ENCODE assay signal across 8 cellular contexts in the genomic region with DNA sequence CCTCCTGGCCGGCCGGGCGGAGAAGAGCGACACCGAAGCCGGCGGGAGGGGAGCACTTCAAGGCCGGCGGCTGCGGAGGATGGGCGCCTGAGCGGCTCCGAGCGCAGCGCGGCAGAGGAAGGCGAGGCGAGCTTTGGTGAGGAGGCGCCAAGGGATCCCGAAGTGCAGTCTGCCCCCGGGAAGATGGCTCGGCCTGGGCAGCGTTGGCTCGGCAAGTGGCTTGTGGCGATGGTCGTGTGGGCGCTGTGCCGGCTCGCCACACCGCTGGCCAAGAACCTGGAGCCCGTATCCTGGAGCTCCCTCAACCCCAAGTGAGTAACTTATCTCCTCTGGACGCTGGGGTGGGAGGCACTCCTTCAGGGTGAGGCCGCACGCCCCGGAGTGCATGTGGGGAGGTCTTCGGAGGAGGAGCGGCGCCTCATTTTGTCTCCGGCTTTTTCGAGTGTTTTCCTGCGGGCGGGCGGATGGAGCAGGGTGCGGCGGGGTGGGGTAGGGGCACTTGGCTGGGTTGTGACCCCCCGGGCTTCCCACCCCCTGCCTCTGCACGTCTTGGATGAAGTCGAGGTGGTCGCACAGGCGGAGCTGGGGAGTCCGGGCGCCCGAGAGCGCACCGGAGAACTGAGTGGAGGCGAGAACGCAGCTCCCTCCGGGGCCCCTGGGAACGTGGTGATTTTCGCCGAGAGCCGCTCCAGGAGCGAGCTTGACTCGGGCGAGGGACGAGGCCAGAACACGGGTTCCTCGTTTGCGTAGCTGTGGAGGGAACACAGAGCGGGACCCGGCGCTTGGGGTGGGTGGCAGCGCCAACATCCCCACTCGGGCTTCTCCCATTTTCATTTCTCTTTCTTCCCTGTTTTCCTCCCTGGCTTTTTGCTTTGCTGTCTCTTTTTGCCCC. TPM values are rescaled to one million over a fixed set of nuclear protein-coding genes. Genes with fewer than 3 reads are reported as not detected.
DNase-seq lines count a peak whose midpoint lies in the region; ATAC-seq and TF ChIP-seq lines count a peak whose summit lies in the region.

No MANE protein-coding gene starts in this region.

- ATAC-seq in activated naive CD8-positive, alpha-beta T cell treated with anti-CD3 and anti-CD28 coated beads, Interleukin-2, amount 50 U/mL, for 24 hours: no peak

- H3K79me2 ChIP-seq in hepatocyte: peaks cover 58% of the 10 kb centered on the region

- H2AFZ ChIP-seq in hepatocyte: no peak overlapping the region

- H3K4me2 ChIP-seq in BLaER1 treated with 17β-estradiol and CSF1 and Interleukin-3, amounts not matched to agents 10 nM and 100 nM: peak overlapping the region; percentile 73 to 92 (median 82)
- peak overlapping the region; percentile 75 for H3K4me2 ChIP-seq in hepatocyte

- H3K27ac Mint-ChIP-seq in IgD-negative memory B cell: peak overlapping the region in 1 of 3 donors; percentile 63
- H3K27ac Mint-ChIP-seq in activated naive CD8-positive, alpha-beta T cell treated with anti-CD3 and anti-CD28 coated beads, Interleukin-2, amount 50 U/mL, for 24 hours: no peak overlapping the region

- peak overlapping the region; percentile 71 to 87 (median 78) for H3K4me3 ChIP-seq in BLaER1 treated with 17β-estradiol and CSF1 and Interleukin-3, amounts not matched to agents 10 nM and 100 nM
- peak overlapping the region; percentile 75 for H3K4me3 ChIP-seq in hepatocyte
- H3K4me3 ChIP-seq in skeletal muscle cell (ENCODE audit: low read depth, low read length): peak overlapping the region; percentile 72

- peaks cover 54 to 78% (median 64%) of the 10 kb centered on the region in 11 experiments for H3K27me3 ChIP-seq in BLaER1 treated with 17β-estradiol and CSF1 and Interleukin-3, amounts not matched to agents 10 nM and 100 nM
- no peaks in the 10 kb centered on the region for H3K27me3 ChIP-seq in hepatocyte

- no peak for TF ChIP-seq CTCF in hepatocyte (IDR thresholded peaks at IDR 0.05; ENCODE audit: poor library complexity)

- H4K20me1 ChIP-seq in BLaER1 treated with 17β-estradiol and CSF1 and Interleukin-3, amounts not matched to agents 10 nM and 100 nM: peaks cover 11 to 65% (median 57%) of the 10 kb centered on the region in 11 experiments; a peak in 19 of 22 replicates
- H4K20me1 ChIP-seq in hepatocyte (ENCODE audit: insufficient read depth, poor library complexity, severe bottlenecking): peaks cover 38% of the 10 kb centered on the region

- peaks cover 6% of the 10 kb centered on the region for H3K27me3 Mint-ChIP-seq in IgD-negative memory B cell
- no peaks in the 10 kb centered on the region for H3K27me3 Mint-ChIP-seq in activated naive CD8-positive, alpha-beta T cell treated with anti-CD3 and anti-CD28 coated beads, Interleukin-2, amount 50 U/mL, for 24 hours

- no peaks in the 10 kb centered on the region for H3K36me3 Mint-ChIP-seq in IgD-negative memory B cell
- H3K36me3 Mint-ChIP-seq in activated naive CD8-positive, alpha-beta T cell treated with anti-CD3 and anti-CD28 coated beads, Interleukin-2, amount 50 U/mL, for 24 hours (ENCODE audit: low read depth): no peaks in the 10 kb centered on the region

- H3K4me3 Mint-ChIP-seq in IgD-negative memory B cell: peak overlapping the region; percentile 83 to 90 (median 87)
- peak overlapping the region; percentile 76 for H3K4me3 Mint-ChIP-seq in activated naive CD8-positive, alpha-beta T cell treated with anti-CD3 and anti-CD28 coated beads, Interleukin-2, amount 50 U/mL, for 24 hours

- H3K27ac ChIP-seq in BLaER1 treated with 17β-estradiol and CSF1 and Interleukin-3, amounts not matched to agents 10 nM and 100 nM: peak overlapping the region; percentile 48 to 83 (median 78); a peak in 21 of 22 replicates
- peak overlapping the region; percentile 76 for H3K27ac ChIP-seq in hepatocyte

- peaks cover 0 to 15% (median 13%) of the 10 kb centered on the region in 3 donors for H3K4me1 Mint-ChIP-seq in IgD-negative memory B cell
- peaks cover 20% of the 10 kb centered on the region for H3K4me1 Mint-ChIP-seq in activated naive CD8-positive, alpha-beta T cell treated with anti-CD3 and anti-CD28 coated beads, Interleukin-2, amount 50 U/mL, for 24 hours

- H3K4me1 ChIP-seq in BLaER1 treated with 17β-estradiol and CSF1 and Interleukin-3, amounts not matched to agents 10 nM and 100 nM: peaks cover 27 to 37% (median 34%) of the 10 kb centered on the region in 10 experiments
- H3K4me1 ChIP-seq in hepatocyte (ENCODE audit: insufficient read depth): no peaks in the 10 kb centered on the region

- WGBS in hepatocyte (ENCODE audit: low lambda C conversion rate, missing lambda C conversion rate): 45% methylated on average over 47 of the region's 74 CpGs

- peak overlapping the region; percentile 80 to 90 (median 85) for H3K9ac ChIP-seq in BLaER1 treated with 17β-estradiol and CSF1 and Interleukin-3, amounts not matched to agents 10 nM and 100 nM

- no peaks in the 10 kb centered on the region for H3K36me3 ChIP-seq in BLaER1 treated with 17β-estradiol and CSF1 and Interleukin-3, amounts not matched to agents 10 nM and 100 nM
- no peaks in the 10 kb centered on the region for H3K36me3 ChIP-seq in hepatocyte (replicated peaks; ENCODE audit: insufficient read depth, low read depth)

- no peaks in the 10 kb centered on the region for H3K9me3 ChIP-seq in BLaER1 treated with 17β-estradiol and CSF1 and Interleukin-3, amounts not matched to agents 10 nM and 100 nM (replicated peaks in 1 of 11)
- no peaks in the 10 kb centered on the region for H3K9me3 ChIP-seq in hepatocyte (ENCODE audit: low read depth)

- H3K9me2 ChIP-seq in hepatocyte (replicated peaks; ENCODE audit: insufficient read depth): no peaks in the 10 kb centered on the region

- no peaks in the 10 kb centered on the region for H3K9me3 Mint-ChIP-seq in IgD-negative memory B cell
- no peaks in the 10 kb centered on the region for H3K9me3 Mint-ChIP-seq in activated naive CD8-positive, alpha-beta T cell treated with anti-CD3 and anti-CD28 coated beads, Interleukin-2, amount 50 U/mL, for 24 hours

- peak; percentile 13 for DNase-seq in activated naive CD8-positive, alpha-beta T cell treated with anti-CD3 and anti-CD28 coated beads, Interleukin-2, amount 50 U/mL, for 24 hours
- peak; percentile 60 for DNase-seq in hepatocyte (ENCODE audit: low spot score)
- DNase-seq in skeletal muscle cell (ENCODE audit: low read depth): no peak
- no peak for DNase-seq in 8988T
- no peak for DNase-seq in DMS79 (lab: John Stamatoyannopoulos, UW)
- no peak for DNase-seq in iPS-NIHi7 (ENCODE audit: extremely low spot score)

RNA-seq across cellular contexts. Expression of a gene that starts 1.0 kb away (rescaled TPM):
- polyA plus RNA-seq in IgD-negative memory B cell (1.8 TPM), hepatocyte (33.5 and 35.1 TPM in 2 replicates)
- 36.4 and 46.4 TPM in 2 replicates for total RNA-seq in hepatocyte

Comparison
In these comparisons a context has a peak if more than half of its experiments do, and no peak if none do; other contexts are left out.
1. DNase-seq: peak in activated naive CD8-positive, alpha-beta T cell treated with anti-CD3 and anti-CD28 coated beads, Interleukin-2, amount 50 U/mL, for 24 hours (single experiment) and hepatocyte (single experiment); none in skeletal muscle cell (single experiment), 8988T (single experiment), DMS79 (single experiment) and iPS-NIHi7 (single experiment).
2. RNA of a gene that starts 1.0 kb away (polyA plus RNA-seq): 33.5 to 35.1 TPM in hepatocyte; 1.8 TPM in IgD-negative memory B cell (single experiment); every median in the first group is over 10 times any median in the second.
3. Peak in every context shown above with its lines, with median percentiles within 50 percentile points of each other: H3K4me3 ChIP-seq.